Comparison of ENCODE assay signal across 26 cellular contexts in genomic region chr10:59719374-59719773, GRCh38. TPM values are rescaled to one million over a fixed set of nuclear protein-coding genes. Genes with fewer than 3 reads are reported as not detected.
DNase-seq lines count a peak whose midpoint lies in the region; ATAC-seq and TF ChIP-seq lines count a peak whose summit lies in the region.
"Had no signal": no experiment of that assay in that cellular context is flagged by ENCODE, and none has a peak within 500 bp of the region (broad histone marks: within the 10 kb centered on the region; RNA-seq: fewer than 3 reads in every experiment).

No MANE protein-coding gene starts in this region.

- no CpG with 5 or more reads among the region's 2 CpGs for WGBS in H9 (ENCODE audit: extremely low coverage, insufficient read length, low lambda C conversion rate)
- 64 to 81% methylated on average over 2 of the region's 2 CpGs for WGBS in transverse colon (ENCODE audit: low coverage in 1 of 2), 2 donors

- H3K4me1 ChIP-seq in H9 (ENCODE audit: insufficient read depth, low read length) (no peaks in the 10 kb centered on the region), Panc1 (ENCODE audit: control insufficient read depth, insufficient read depth, low read length) (no peaks in the 10 kb centered on the region), transverse colon (peaks cover 0 to 10% (median 3%) of the 10 kb centered on the region in 4 donors)
- H3K4me1 ChIP-seq: esophagus muscularis mucosa, right lobe of liver had no signal

- no peak overlapping the region for H2AK5ac ChIP-seq in H9 (ENCODE audit: insufficient read length, low read length)

- no peak for TF ChIP-seq EP300 in transverse colon (IDR thresholded peaks at IDR 0.05; ENCODE audit: low read depth)

- H3K27ac ChIP-seq in H9 (ENCODE audit: insufficient read length, low read depth, low read length) (no peak overlapping the region), Panc1 (ENCODE audit: low read length) (no peak overlapping the region), transverse colon (no peak overlapping the region)
- H3K27ac ChIP-seq: esophagus muscularis mucosa, HL-60, right lobe of liver had no signal

- no peak overlapping the region for H4K91ac ChIP-seq in H9 (ENCODE audit: insufficient read length, low read depth, low read length)

- no peak overlapping the region for H3K9ac ChIP-seq in H9 (ENCODE audit: extremely low read depth, insufficient read length, low read length)

- POLR2A ChIA-PET in Panc1 (lab: Charles Lee): no interaction called here

- H2AFZ ChIP-seq in H9 (ENCODE audit: low read length): no peak overlapping the region

- H2BK120ac ChIP-seq in H9 (ENCODE audit: low read depth, low read length, poor library complexity, severe bottlenecking): no peak overlapping the region

- no peak overlapping the region for H3K23ac ChIP-seq in H9 (ENCODE audit: insufficient read length, low read depth, low read length)

- no peak overlapping the region for H3K4me3 Mint-ChIP-seq in H9
- H3K4me3 Mint-ChIP-seq: activated CD4-positive, alpha-beta T cell treated with anti-CD3 and anti-CD28 coated beads, Interleukin-2, amount 10 ng/mL, durations not matched to agents 7 days and 5 days; stimulated activated effector memory CD8-positive, alpha-beta T cell treated with anti-CD3 and anti-CD28 coated beads, Interleukin-12 subunit alpha, Interleukin-12 subunit beta, amount 100 ng/mL, for 72 hours; T-cell had no signal

- ATAC-seq in Panc1: no peak
- no peak for ATAC-seq in left cardiac atrium
- ATAC-seq: GM12878; mucosa of descending colon; right lobe of liver; stimulated activated effector memory CD8-positive, alpha-beta T cell treated with anti-CD3 and anti-CD28 coated beads, Interleukin-12 subunit alpha, Interleukin-12 subunit beta, amount 100 ng/mL, for 72 hours; T-cell had no signal

- peak; percentile 55 for TF ChIP-seq CTCF in H9 (conservative IDR thresholded peaks at IDR 0.05)
- TF ChIP-seq CTCF in Panc1 (IDR thresholded peaks at IDR 0.05): peak; percentile 22; the same call in 1 of the 2 replicates
- TF ChIP-seq CTCF in fibroblast of villous mesenchyme (IDR thresholded peaks at IDR 0.05; ENCODE audit: insufficient read depth, low read depth, low read length): peak; percentile 17
- TF ChIP-seq CTCF in transverse colon (IDR thresholded peaks at IDR 0.05): peak in 3 of 5 experiments; percentile 15 to 20 (median 16)

- H3K9me3 Mint-ChIP-seq in H9: peaks cover 8 to 9% of the 10 kb centered on the region in 2 experiments

- H3K4me1 Mint-ChIP-seq in H9: peaks cover 2 to 5% of the 10 kb centered on the region in 2 experiments
- H3K4me1 Mint-ChIP-seq: activated CD4-positive, alpha-beta T cell treated with anti-CD3 and anti-CD28 coated beads, Interleukin-2, amount 10 ng/mL, durations not matched to agents 7 days and 5 days; stimulated activated effector memory CD8-positive, alpha-beta T cell treated with anti-CD3 and anti-CD28 coated beads, Interleukin-12 subunit alpha, Interleukin-12 subunit beta, amount 100 ng/mL, for 72 hours; T-cell had no signal

- H3K4me2 ChIP-seq in H9 (ENCODE audit: insufficient read depth, insufficient read length, low read length): no peak overlapping the region

- no peak overlapping the region for H3K27ac Mint-ChIP-seq in H9
- H3K27ac Mint-ChIP-seq: activated CD4-positive, alpha-beta T cell treated with anti-CD3 and anti-CD28 coated beads, Interleukin-2, amount 10 ng/mL, durations not matched to agents 7 days and 5 days; stimulated activated effector memory CD8-positive, alpha-beta T cell treated with anti-CD3 and anti-CD28 coated beads, Interleukin-12 subunit alpha, Interleukin-12 subunit beta, amount 100 ng/mL, for 72 hours; T-cell had no signal

- H3K27me3 ChIP-seq in H9 (ENCODE audit: insufficient read depth, low read length) (no peaks in the 10 kb centered on the region), Panc1 (ENCODE audit: control insufficient read depth, insufficient read depth, low read length) (no peaks in the 10 kb centered on the region), transverse colon (no peaks in the 10 kb centered on the region)
- H3K27me3 ChIP-seq: esophagus muscularis mucosa, right lobe of liver had no signal

- H4K8ac ChIP-seq in H9 (replicated peaks; ENCODE audit: insufficient read length, low read depth, low read length): no peak overlapping the region

- peaks cover 0 to 9% (median 0%) of the 10 kb centered on the region in 3 experiments; a peak in 2 of 7 replicates for H3K36me3 Mint-ChIP-seq in H9 (ENCODE audit: insufficient read depth in 1 of 3, low read depth in 3 of 3)
- H3K36me3 Mint-ChIP-seq: stimulated activated effector memory CD8-positive, alpha-beta T cell treated with anti-CD3 and anti-CD28 coated beads, Interleukin-12 subunit alpha, Interleukin-12 subunit beta, amount 100 ng/mL, for 72 hours; T-cell had no signal

- H3K79me2 ChIP-seq in H9 (ENCODE audit: insufficient read depth, low read length): no peaks in the 10 kb centered on the region

- H3K4ac ChIP-seq in H9 (ENCODE audit: low read depth, low read length): no peak overlapping the region

- CTCF ChIA-PET in Panc1 (lab: Charles Lee): no interaction called here

- no peaks in the 10 kb centered on the region for H3K27me3 Mint-ChIP-seq in H9 (ENCODE audit: low read depth)

- TF ChIP-seq POLR2A in transverse colon (IDR thresholded peaks at IDR 0.05): no peak

- no peak overlapping the region for H2BK15ac ChIP-seq in H9 (ENCODE audit: low read depth, low read length)

- H3K4me3 ChIP-seq in Panc1 (ENCODE audit: low read depth in 2 of 2, low read length in 2 of 2) (no peak overlapping the region), fibroblast of villous mesenchyme (ENCODE audit: low read depth, low read length) (no peak overlapping the region), transverse colon (no peak overlapping the region)
- H3K4me3 ChIP-seq: esophagus muscularis mucosa, GM12878, mucosa of descending colon, right lobe of liver had no signal

- no peak overlapping the region for H2BK20ac ChIP-seq in H9 (ENCODE audit: low read depth, low read length, poor library complexity, severe bottlenecking)

- no peak overlapping the region for H3K18ac ChIP-seq in H9 (ENCODE audit: insufficient read length, low read depth, low read length)

- no peaks in the 10 kb centered on the region for H3K23me2 ChIP-seq in H9 (ENCODE audit: insufficient read length, low read depth, low read length, poor library complexity, severe bottlenecking)

- no peak overlapping the region for H3K14ac ChIP-seq in H9 (ENCODE audit: insufficient read depth, low read length)

- in situ Hi-C loops in Panc1 (cut with HindIII; ENCODE audit: low pct_unique_long_range_greater_than_20kb, low sequenced_read_pairs) (no loop called here), transverse colon (cut with MboI; ENCODE audit: low pct_ligation_motif_present in 1 of 4, low pct_unique_long_range_greater_than_20kb in 1 of 4, low sequenced_read_pairs in 3 of 4) (no loop called here)

- BruUV-seq in Panc1 (replicated peaks; lab: Mats Ljungman, UMichigan): no TSS peak

- no peaks in the 10 kb centered on the region for H4K20me1 ChIP-seq in H9 (ENCODE audit: control insufficient read depth, insufficient read depth, insufficient read length)

- H3K9me3 ChIP-seq in H9 (ENCODE audit: control insufficient read depth, low read depth, low read length): no peaks in the 10 kb centered on the region
- H3K9me3 ChIP-seq in Panc1 (ENCODE audit: control insufficient read depth, insufficient read depth, low read depth, low read length): no peaks in the 10 kb centered on the region
- peaks cover 0 to 5% of the 10 kb centered on the region in 2 donors for H3K9me3 ChIP-seq in transverse colon
- H3K9me3 ChIP-seq: right lobe of liver had no signal

- H4K5ac ChIP-seq in H9 (ENCODE audit: insufficient read length, low read depth, low read length): no peak overlapping the region

- H3K56ac ChIP-seq in H9 (ENCODE audit: insufficient read length, low read depth, low read length): no peak overlapping the region

- DNase-seq in H9 (no peak), Panc1 (ENCODE audit: low read depth, low spot score) (no peak), fibroblast of villous mesenchyme (ENCODE audit: low read depth) (no peak), transverse colon (no peak), occipital lobe (lab: John Stamatoyannopoulos, UW) (no peak), left cardiac atrium (no peak), NCI-H1092 treated with DMSO at 0.1 percent for 48 hours (lab: John Stamatoyannopoulos, UW) (no peak)
- DNase-seq: activated CD4-positive, alpha-beta T cell treated with anti-CD3 and anti-CD28 coated beads, Interleukin-2, amount 10 ng/mL, durations not matched to agents 7 days and 5 days; activated CD8-positive, alpha-beta memory T cell treated with anti-CD3 and anti-CD28 coated beads, Interleukin-2, amount 50 U/mL, for 48 hours; amygdala; central memory CD4-positive, alpha-beta T cell; head of caudate nucleus; IMR-90; mucosa of descending colon; NCI-H2029; NCI-H446; right lobe of liver; Right ventricle myocardium superior; T-cell had no signal

- H2BK5ac ChIP-seq in H9 (ENCODE audit: insufficient read length, low read length): no peak overlapping the region

- no peak overlapping the region for H2BK12ac ChIP-seq in H9 (ENCODE audit: insufficient read length, low read depth, low read length)

- intact Hi-C loops in Panc1 (cut with micrococcal nuclease; ENCODE audit: unreplicated experiment) (no loop called here), transverse colon (cut with DNase I; ENCODE audit: low total_unique reads) (no loop called here), left cardiac atrium (cut with DNase I) (no loop called here)

- H3K79me1 ChIP-seq in H9 (ENCODE audit: insufficient read depth, low read depth, low read length, poor library complexity, severe bottlenecking): no peaks in the 10 kb centered on the region

- no peak overlapping the region for H3T11ph ChIP-seq in H9 (ENCODE audit: low read length)

- H3K36me3 ChIP-seq in Panc1 (ENCODE audit: control insufficient read depth, insufficient read depth, low read length) (no peaks in the 10 kb centered on the region), transverse colon (no peaks in the 10 kb centered on the region)
- H3K36me3 ChIP-seq: esophagus muscularis mucosa, right lobe of liver had no signal

RNA-seq across cellular contexts. Expression of gene SLC16A9, which starts 9.7 kb away (rescaled TPM):
- total RNA-seq in H9 (2021): 4.1 and 4.3 TPM in 2 replicates
- 0.13 TPM for total RNA-seq in Panc1 (2021; ENCODE audit: unreplicated experiment)
- polyA plus RNA-seq in Panc1 (2012; ENCODE audit: insufficient read length): not detected
- under 0.01 TPM in 1 of 2 replicates, not detected in the other for total RNA-seq in fibroblast of villous mesenchyme
- total RNA-seq in transverse colon: 10 to 100 TPM in 3 of 4 donors, under 1 TPM in 1; 0.80 to 58.7 (median 15.3) TPM
- total RNA-seq in occipital lobe: 11.4 TPM
- 1 to 10 TPM in 1 of 2 donors, under 1 TPM in 1; 0.42 to 1.2 TPM for total RNA-seq in left cardiac atrium

RNA-seq across cellular contexts. Expression of gene MRLN, which starts 33.9 kb away (rescaled TPM):
- total RNA-seq in H9 (2021) (not detected in 2 replicates), Panc1 (2021; ENCODE audit: unreplicated experiment) (not detected), fibroblast of villous mesenchyme (not detected in 2 replicates), transverse colon (not detected), occipital lobe (not detected), left cardiac atrium (not detected)
- polyA plus RNA-seq in Panc1 (2012; ENCODE audit: insufficient read length): not detected
- total RNA-seq: activated CD4-positive, alpha-beta T cell treated with anti-CD3 and anti-CD28 coated beads, Interleukin-2, amount 10 ng/mL, durations not matched to agents 7 days and 5 days; esophagus muscularis mucosa; GM12878; H4; IMR-90; liver; mucosa of descending colon; right lobe of liver; Right ventricle myocardium superior; T-cell had no signal
- polyA plus RNA-seq: BJ, IMR-90, liver had no signal
